Comparison of ENCODE assay signal across 1 cellular context in the genomic region with DNA sequence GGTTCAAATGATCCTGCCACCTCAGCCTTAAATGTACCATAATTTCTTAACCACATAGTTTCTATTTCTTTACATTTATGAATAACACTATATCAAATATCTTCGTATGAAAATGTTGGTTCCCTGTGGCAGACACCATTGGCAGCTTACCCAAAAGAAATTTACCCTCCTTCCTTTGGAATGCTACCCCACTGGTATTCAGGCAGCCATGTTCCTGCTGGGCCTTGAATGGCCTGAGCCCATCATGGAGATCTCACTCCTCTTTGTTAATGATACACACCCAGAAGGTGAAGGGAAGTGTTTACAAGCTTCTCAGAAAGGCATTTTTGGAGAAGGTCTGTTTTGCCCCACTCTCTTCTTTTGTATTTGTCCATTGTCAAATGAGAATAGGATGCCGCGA.
TF ChIP-seq lines count a peak whose summit lies in the region.

No MANE protein-coding gene starts in this region.

TF ChIP-seq in H1, 55 proteins besides CTCF, POLR2A, EP300 and RAD21:
- TF ChIP-seq SIX5 (IDR thresholded peaks at IDR 0.05; ENCODE audit: low read depth, low read length) (no peak), CEBPB (IDR thresholded peaks at IDR 0.05; ENCODE audit: low read depth, low read length) (no peak), BACH1 (IDR thresholded peaks at IDR 0.05; ENCODE audit: low read length) (no peak), SP2 (IDR thresholded peaks at IDR 0.05; ENCODE audit: low read length) (no peak), KDM1A (IDR thresholded peaks at IDR 0.05; ENCODE audit: borderline replicate concordance, low read length) (no peak), GTF2F1 (IDR thresholded peaks at IDR 0.05; ENCODE audit: borderline replicate concordance, low read depth, low read length) (no peak), TEAD4 (IDR thresholded peaks at IDR 0.05; ENCODE audit: low read depth, low read length) (0 out of 2 replicates have a peak, but pooled peaks have one; percentile 8), SP1 (IDR thresholded peaks at IDR 0.05; ENCODE audit: low read depth, low read length) (no peak), YY1 (IDR thresholded peaks at IDR 0.05; ENCODE audit: low read depth, low read length) (0 out of 2 replicates have a peak, but pooled peaks have one; percentile 43)
- TF ChIP-seq, protein P1, sequence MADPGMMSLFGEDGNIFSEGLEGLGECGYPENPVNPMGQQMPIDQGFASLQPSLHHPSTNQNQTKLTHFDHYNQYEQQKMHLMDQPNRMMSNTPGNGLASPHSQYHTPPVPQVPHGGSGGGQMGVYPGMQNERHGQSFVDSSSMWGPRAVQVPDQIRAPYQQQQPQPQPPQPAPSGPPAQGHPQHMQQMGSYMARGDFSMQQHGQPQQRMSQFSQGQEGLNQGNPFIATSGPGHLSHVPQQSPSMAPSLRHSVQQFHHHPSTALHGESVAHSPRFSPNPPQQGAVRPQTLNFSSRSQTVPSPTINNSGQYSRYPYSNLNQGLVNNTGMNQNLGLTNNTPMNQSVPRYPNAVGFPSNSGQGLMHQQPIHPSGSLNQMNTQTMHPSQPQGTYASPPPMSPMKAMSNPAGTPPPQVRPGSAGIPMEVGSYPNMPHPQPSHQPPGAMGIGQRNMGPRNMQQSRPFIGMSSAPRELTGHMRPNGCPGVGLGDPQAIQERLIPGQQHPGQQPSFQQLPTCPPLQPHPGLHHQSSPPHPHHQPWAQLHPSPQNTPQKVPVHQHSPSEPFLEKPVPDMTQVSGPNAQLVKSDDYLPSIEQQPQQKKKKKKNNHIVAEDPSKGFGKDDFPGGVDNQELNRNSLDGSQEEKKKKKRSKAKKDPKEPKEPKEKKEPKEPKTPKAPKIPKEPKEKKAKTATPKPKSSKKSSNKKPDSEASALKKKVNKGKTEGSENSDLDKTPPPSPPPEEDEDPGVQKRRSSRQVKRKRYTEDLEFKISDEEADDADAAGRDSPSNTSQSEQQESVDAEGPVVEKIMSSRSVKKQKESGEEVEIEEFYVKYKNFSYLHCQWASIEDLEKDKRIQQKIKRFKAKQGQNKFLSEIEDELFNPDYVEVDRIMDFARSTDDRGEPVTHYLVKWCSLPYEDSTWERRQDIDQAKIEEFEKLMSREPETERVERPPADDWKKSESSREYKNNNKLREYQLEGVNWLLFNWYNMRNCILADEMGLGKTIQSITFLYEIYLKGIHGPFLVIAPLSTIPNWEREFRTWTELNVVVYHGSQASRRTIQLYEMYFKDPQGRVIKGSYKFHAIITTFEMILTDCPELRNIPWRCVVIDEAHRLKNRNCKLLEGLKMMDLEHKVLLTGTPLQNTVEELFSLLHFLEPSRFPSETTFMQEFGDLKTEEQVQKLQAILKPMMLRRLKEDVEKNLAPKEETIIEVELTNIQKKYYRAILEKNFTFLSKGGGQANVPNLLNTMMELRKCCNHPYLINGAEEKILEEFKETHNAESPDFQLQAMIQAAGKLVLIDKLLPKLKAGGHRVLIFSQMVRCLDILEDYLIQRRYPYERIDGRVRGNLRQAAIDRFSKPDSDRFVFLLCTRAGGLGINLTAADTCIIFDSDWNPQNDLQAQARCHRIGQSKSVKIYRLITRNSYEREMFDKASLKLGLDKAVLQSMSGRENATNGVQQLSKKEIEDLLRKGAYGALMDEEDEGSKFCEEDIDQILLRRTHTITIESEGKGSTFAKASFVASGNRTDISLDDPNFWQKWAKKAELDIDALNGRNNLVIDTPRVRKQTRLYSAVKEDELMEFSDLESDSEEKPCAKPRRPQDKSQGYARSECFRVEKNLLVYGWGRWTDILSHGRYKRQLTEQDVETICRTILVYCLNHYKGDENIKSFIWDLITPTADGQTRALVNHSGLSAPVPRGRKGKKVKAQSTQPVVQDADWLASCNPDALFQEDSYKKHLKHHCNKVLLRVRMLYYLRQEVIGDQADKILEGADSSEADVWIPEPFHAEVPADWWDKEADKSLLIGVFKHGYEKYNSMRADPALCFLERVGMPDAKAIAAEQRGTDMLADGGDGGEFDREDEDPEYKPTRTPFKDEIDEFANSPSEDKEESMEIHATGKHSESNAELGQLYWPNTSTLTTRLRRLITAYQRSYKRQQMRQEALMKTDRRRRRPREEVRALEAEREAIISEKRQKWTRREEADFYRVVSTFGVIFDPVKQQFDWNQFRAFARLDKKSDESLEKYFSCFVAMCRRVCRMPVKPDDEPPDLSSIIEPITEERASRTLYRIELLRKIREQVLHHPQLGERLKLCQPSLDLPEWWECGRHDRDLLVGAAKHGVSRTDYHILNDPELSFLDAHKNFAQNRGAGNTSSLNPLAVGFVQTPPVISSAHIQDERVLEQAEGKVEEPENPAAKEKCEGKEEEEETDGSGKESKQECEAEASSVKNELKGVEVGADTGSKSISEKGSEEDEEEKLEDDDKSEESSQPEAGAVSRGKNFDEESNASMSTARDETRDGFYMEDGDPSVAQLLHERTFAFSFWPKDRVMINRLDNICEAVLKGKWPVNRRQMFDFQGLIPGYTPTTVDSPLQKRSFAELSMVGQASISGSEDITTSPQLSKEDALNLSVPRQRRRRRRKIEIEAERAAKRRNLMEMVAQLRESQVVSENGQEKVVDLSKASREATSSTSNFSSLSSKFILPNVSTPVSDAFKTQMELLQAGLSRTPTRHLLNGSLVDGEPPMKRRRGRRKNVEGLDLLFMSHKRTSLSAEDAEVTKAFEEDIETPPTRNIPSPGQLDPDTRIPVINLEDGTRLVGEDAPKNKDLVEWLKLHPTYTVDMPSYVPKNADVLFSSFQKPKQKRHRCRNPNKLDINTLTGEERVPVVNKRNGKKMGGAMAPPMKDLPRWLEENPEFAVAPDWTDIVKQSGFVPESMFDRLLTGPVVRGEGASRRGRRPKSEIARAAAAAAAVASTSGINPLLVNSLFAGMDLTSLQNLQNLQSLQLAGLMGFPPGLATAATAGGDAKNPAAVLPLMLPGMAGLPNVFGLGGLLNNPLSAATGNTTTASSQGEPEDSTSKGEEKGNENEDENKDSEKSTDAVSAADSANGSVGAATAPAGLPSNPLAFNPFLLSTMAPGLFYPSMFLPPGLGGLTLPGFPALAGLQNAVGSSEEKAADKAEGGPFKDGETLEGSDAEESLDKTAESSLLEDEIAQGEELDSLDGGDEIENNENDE (IDR thresholded peaks at IDR 0.05; ENCODE audit: insufficient replicate concordance, low read length): no peak
- TF ChIP-seq, protein P2, sequence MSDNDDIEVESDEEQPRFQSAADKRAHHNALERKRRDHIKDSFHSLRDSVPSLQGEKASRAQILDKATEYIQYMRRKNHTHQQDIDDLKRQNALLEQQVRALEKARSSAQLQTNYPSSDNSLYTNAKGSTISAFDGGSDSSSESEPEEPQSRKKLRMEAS (IDR thresholded peaks at IDR 0.05): peak; percentile 79
- TF ChIP-seq, protein P3, sequence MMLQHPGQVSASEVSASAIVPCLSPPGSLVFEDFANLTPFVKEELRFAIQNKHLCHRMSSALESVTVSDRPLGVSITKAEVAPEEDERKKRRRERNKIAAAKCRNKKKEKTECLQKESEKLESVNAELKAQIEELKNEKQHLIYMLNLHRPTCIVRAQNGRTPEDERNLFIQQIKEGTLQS (IDR thresholded peaks at IDR 0.05; ENCODE audit: insufficient read depth, low read depth, low read length): no peak
